Comparison of ENCODE assay signal across 21 cellular contexts in the genomic region with DNA sequence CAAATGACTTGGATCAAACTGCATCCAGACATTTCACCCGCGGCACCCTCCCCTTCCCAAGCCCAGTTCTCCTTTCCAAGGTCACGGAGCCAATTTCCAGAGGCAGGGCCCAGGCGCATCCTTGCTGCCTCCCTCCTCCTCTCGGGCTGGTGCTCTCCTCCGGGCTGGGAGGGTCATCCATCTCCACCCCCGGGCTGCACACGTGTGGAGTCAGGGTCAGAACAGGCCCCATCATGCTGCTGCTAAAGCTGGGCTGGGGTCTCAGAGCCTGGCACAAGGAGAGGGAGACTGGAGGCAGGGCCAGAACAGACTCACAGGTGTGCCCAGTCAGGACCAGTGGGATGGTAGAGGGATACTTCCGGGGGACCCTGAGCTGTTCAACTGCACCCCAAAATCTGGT. TPM values are rescaled to one million over a fixed set of nuclear protein-coding genes. Genes with fewer than 3 reads are reported as not detected.
DNase-seq lines count a peak whose midpoint lies in the region; ATAC-seq, FAIRE-seq and TF ChIP-seq lines count a peak whose summit lies in the region.
"Had no signal": no experiment of that assay in that cellular context is flagged by ENCODE, and none has a peak within 500 bp of the region (broad histone marks: within the 10 kb centered on the region; RNA-seq: fewer than 3 reads in every experiment).

No MANE protein-coding gene starts in this region.

- POLR2A ChIA-PET in HepG2 (lab: Yijun Ruan, JAX) (interaction anchor here (2.3 kb wide), 1 partner anchor 168 kb away, joined by 8 read pairs; no protein-coding TSS in a partner anchor), SK-N-SH (lab: Yijun Ruan, JAX) (interaction anchor here (1.0 kb wide), 2 partner anchors 17 to 168 kb away, joined by 3 to 5 read pairs; partner anchors contain the start of gene RAB36)

- H3K9ac ChIP-seq in HepG2 (ENCODE audit: insufficient read depth, low read depth, low read length) (no peak overlapping the region), SK-N-SH (no peak overlapping the region)
- H3K9ac ChIP-seq: BLaER1, GM23248 had no signal

- in situ Hi-C loops in HepG2 (cut with HindIII; ENCODE audit: extremely low pct_ligation_motif_present, low pct_unique_long_range_greater_than_20kb): loop anchor here (5.0 to 10.0 kb wide), 2 partner anchors 170 to 283 kb away; no protein-coding TSS in a partner anchor

- no peaks in the 10 kb centered on the region for H3F3A ChIP-seq in SK-N-SH (replicated peaks; ENCODE audit: insufficient read depth)

- no peak for ATAC-seq in right lobe of liver
- ATAC-seq in HepG2: no peak
- peak; percentile 7 for ATAC-seq in sciatic nerve
- ATAC-seq in GM19463 (IDR thresholded peaks at IDR 0.05; ENCODE audit: unreplicated experiment): no peak

- H3K4me2 ChIP-seq in HepG2 (ENCODE audit: low read depth, low read length): no peak overlapping the region
- no peak overlapping the region for H3K4me2 ChIP-seq in SK-N-SH
- H3K4me2 ChIP-seq: BLaER1 had no signal

- peak in 2 of 3 donors; percentile 16 to 40 for DNase-seq in right lobe of liver
- DNase-seq in HepG2 (ENCODE audit: low spot score): no peak
- no peak for DNase-seq in sciatic nerve (ENCODE audit: low spot score)
- no peak for DNase-seq in activated naive CD4-positive, alpha-beta T cell treated with Interleukin-2 at 50 U/mL for 16 hours
- DNase-seq in SK-N-SH: no peak
- DNase-seq in mesothelial cell of epicardium (ENCODE audit: low spot score in 2 of 2, unreplicated experiment in 2 of 2): no peak
- DNase-seq: DMS79 treated with DMSO at 0.1 percent for 48 hours, KG1, NCI-H2081 treated with DMSO at 0.1 percent for 48 hours had no signal

- TF ChIP-seq RAD21 in HepG2 (CRISPR knock-in tag; IDR thresholded peaks at IDR 0.05) (no peak), SK-N-SH (IDR thresholded peaks at IDR 0.05; ENCODE audit: low read length) (no peak)

- BruUV-seq in HepG2 (replicated peaks; lab: Mats Ljungman, UMichigan): no TSS peak

- TF ChIP-seq POLR2A in right lobe of liver (IDR thresholded peaks at IDR 0.05): no peak
- no peak for TF ChIP-seq POLR2A in HepG2 (IDR thresholded peaks at IDR 0.05; ENCODE audit: insufficient read depth in 1 of 2, low read depth in 2 of 2, low read length in 2 of 2)

- CTCF ChIA-PET in HepG2 (lab: Yijun Ruan, JAX; ENCODE audit: low intra/inter-chr PET ratio, low total read pairs) (interaction anchor here (1.2 to 6.5 kb wide), 4 partner anchors 58 to 172 kb away, joined by 3 to 299 read pairs (median 9); no protein-coding TSS in a partner anchor), SK-N-SH (lab: Yijun Ruan, JAX) (interaction anchor here (0.6 to 13.2 kb wide), 48 partner anchors 9 to 943 kb away, joined by 3 to 397 read pairs (median 4); partner anchors contain the start of genes GNAZ, RAB36 and RSPH14)

- TF ChIP-seq CTCF in right lobe of liver (IDR thresholded peaks at IDR 0.05) (no peak), HepG2 (CRISPR knock-in tag; IDR thresholded peaks at IDR 0.05) (no peak), SK-N-SH (IDR thresholded peaks at IDR 0.05) (no peak), mesothelial cell of epicardium (IDR thresholded peaks at IDR 0.05; ENCODE audit: unreplicated experiment) (no peak)

- H2AFZ ChIP-seq in HepG2 (ENCODE audit: low read length) (no peak overlapping the region), SK-N-SH (ENCODE audit: low read depth) (no peak overlapping the region)

- H3K36me3 ChIP-seq in right lobe of liver (no peaks in the 10 kb centered on the region), HepG2 (replicated peaks in 1 of 2; ENCODE audit: control insufficient read depth in 1 of 2, insufficient read depth in 2 of 2, low read length in 2 of 2) (peaks cover 2 to 4% of the 10 kb centered on the region in 2 experiments; a peak in 2 of 5 replicates), SK-N-SH (replicated peaks in 1 of 2; ENCODE audit: control insufficient read depth in 1 of 2, insufficient read depth in 2 of 2, low read length in 1 of 2) (no peaks in the 10 kb centered on the region)
- H3K36me3 ChIP-seq: HAP-1 had no signal

- H3K27ac ChIP-seq in right lobe of liver (no peak overlapping the region), HepG2 (ENCODE audit: extremely low read length, insufficient read depth, low read length) (no peak overlapping the region), cingulate gyrus (ENCODE audit: low read depth, low read length) (peak overlapping the region; percentile 96), SK-N-SH (ENCODE audit: low read depth in 2 of 2, low read length in 1 of 2) (no peak overlapping the region; a peak in 1 of 4 replicates)
- H3K27ac ChIP-seq: 22Rv1, BLaER1, GM23248, HL-60, RWPE1, SK-N-MC had no signal

- H3K27me3 ChIP-seq in right lobe of liver (no peaks in the 10 kb centered on the region), HepG2 (ENCODE audit: control insufficient read depth in 1 of 2, insufficient read depth in 2 of 2, low read length in 2 of 2) (no peaks in the 10 kb centered on the region), SK-N-SH (ENCODE audit: insufficient read depth) (no peaks in the 10 kb centered on the region)
- H3K27me3 ChIP-seq: BLaER1 had no signal

- H3K27ac Mint-ChIP-seq in mesothelial cell of epicardium: no peak overlapping the region
- H3K27ac Mint-ChIP-seq: CD4-positive, alpha-beta T cell had no signal

- H4K20me1 ChIP-seq in HepG2 (ENCODE audit: insufficient read depth, low read length): no peaks in the 10 kb centered on the region
- H4K20me1 ChIP-seq in SK-N-SH (ENCODE audit: insufficient read depth): no peaks in the 10 kb centered on the region

- H3K79me2 ChIP-seq in HepG2 (ENCODE audit: insufficient read depth, low read length): no peaks in the 10 kb centered on the region
- no peaks in the 10 kb centered on the region for H3K79me2 ChIP-seq in SK-N-SH (ENCODE audit: insufficient read depth)

- no peak overlapping the region for H3K4me3 ChIP-seq in right lobe of liver
- no peak overlapping the region for H3K4me3 ChIP-seq in HepG2 (replicated peaks in 1 of 3; ENCODE audit: insufficient read depth in 1 of 3, low read depth in 2 of 3, low read length in 3 of 3)
- H3K4me3 ChIP-seq in SK-N-SH (ENCODE audit: low read depth in 2 of 2, low read length in 1 of 2): no peak overlapping the region
- H3K4me3 ChIP-seq: BLaER1, GM23248, HAP-1, SK-N-MC had no signal

- no peaks in the 10 kb centered on the region for H3K9me2 ChIP-seq in SK-N-SH

- intact Hi-C loops in right lobe of liver (cut with DNase I): loop anchor here (5.0 kb wide), 2 partner anchors 165 to 170 kb away; no protein-coding TSS in a partner anchor
- intact Hi-C loops in HepG2 (cut with micrococcal nuclease; ENCODE audit: unreplicated experiment): loop anchor here (1.0 to 10.0 kb wide), 3 partner anchors 53 to 168 kb away; partner anchors contain the start of gene GNAZ
- intact Hi-C loops in sciatic nerve (cut with DNase I): loop anchor here (5.0 kb wide), 1 partner anchor 170 kb away; no protein-coding TSS in a partner anchor

- 80% methylated on average over 2 of the region's 9 CpGs for WGBS in right lobe of liver (ENCODE audit: insufficient coverage, low coverage, low lambda C conversion rate, missing lambda C conversion rate)
- WGBS in HepG2 (ENCODE audit: low lambda C conversion rate): 87% methylated on average over 4 of the region's 9 CpGs
- 82% methylated on average over 7 of the region's 9 CpGs for WGBS in SK-N-SH (ENCODE audit: low lambda C conversion rate)

- TF ChIP-seq EP300 in HepG2 (IDR thresholded peaks at IDR 0.05; ENCODE audit: low read depth in 2 of 2, low read length in 2 of 2) (no peak), HepG2 (CRISPR knock-in tag; IDR thresholded peaks at IDR 0.05; ENCODE audit: borderline replicate concordance) (no peak), SK-N-SH (IDR thresholded peaks at IDR 0.05; ENCODE audit: borderline replicate concordance in 1 of 2, low read depth in 1 of 2, low read length in 1 of 2) (no peak)

- no peaks in the 10 kb centered on the region for H3K9me3 ChIP-seq in right lobe of liver
- H3K9me3 ChIP-seq in HepG2 (ENCODE audit: low read length): no peaks in the 10 kb centered on the region
- no peaks in the 10 kb centered on the region for H3K9me3 ChIP-seq in SK-N-SH
- H3K9me3 ChIP-seq: BLaER1, HAP-1 had no signal

- H3K9me3 Mint-ChIP-seq in mesothelial cell of epicardium: no peaks in the 10 kb centered on the region
- H3K9me3 Mint-ChIP-seq: CD4-positive, alpha-beta T cell had no signal

- peaks cover 2% of the 10 kb centered on the region for H3K27me3 Mint-ChIP-seq in mesothelial cell of epicardium (ENCODE audit: low read depth)
- H3K27me3 Mint-ChIP-seq: CD4-positive, alpha-beta T cell had no signal

- FAIRE-seq in HepG2 (lab: Jason Lieb, UNC): no peak

- H3K36me3 Mint-ChIP-seq in mesothelial cell of epicardium: no peaks in the 10 kb centered on the region

- no peak overlapping the region for H3K4me3 Mint-ChIP-seq in mesothelial cell of epicardium
- H3K4me3 Mint-ChIP-seq: CD4-positive, alpha-beta T cell had no signal

- H3K4me1 ChIP-seq in right lobe of liver (peaks cover 0 to 7% (median 0%) of the 10 kb centered on the region in 4 donors), HepG2 (ENCODE audit: insufficient read depth, low read length) (peaks cover 13% of the 10 kb centered on the region), SK-N-SH (ENCODE audit: control insufficient read depth in 1 of 2, insufficient read depth in 2 of 2, low read depth in 1 of 2, low read length in 1 of 2) (peaks cover 0 to 22% of the 10 kb centered on the region in 2 experiments; a peak in 1 of 4 replicates)
- H3K4me1 ChIP-seq: HAP-1 had no signal

- peaks cover 4% of the 10 kb centered on the region for H3K4me1 Mint-ChIP-seq in mesothelial cell of epicardium

RNA-seq across cellular contexts. Expression of gene RSPH14, which starts 14.0 kb away (rescaled TPM):
- total RNA-seq in right lobe of liver: not detected
- total RNA-seq in HepG2 (2016; rRNA removed; fragmentation: Illumina TruSeq; extraction: Trizol): 1.1 and 1.3 TPM in 2 replicates
- 0.35 and 0.71 TPM in 2 replicates for total RNA-seq in HepG2 (2016; cell fraction: cytosol; rRNA removed; fragmentation: Illumina TruSeq; extraction: Trizol; ENCODE audit: low read depth)
- total RNA-seq in HepG2 (2016; cell fraction: insoluble cytoplasmic fraction; rRNA removed; fragmentation: Illumina TruSeq; extraction: Trizol): 0.67 and 1.0 TPM in 2 replicates
- total RNA-seq in HepG2 (2016; cell fraction: membrane; rRNA removed; fragmentation: Illumina TruSeq; extraction: Trizol): 0.40 and 1.1 TPM in 2 replicates
- 0.94 TPM in 1 of 2 replicates, not detected in the other for total RNA-seq in HepG2 (2016; cell fraction: nucleus; rRNA removed; fragmentation: Illumina TruSeq; extraction: Trizol)
- polyA plus RNA-seq in HepG2 (2011; rRNA removed): 0.86 and 1.2 TPM in 2 replicates
- 0.55 and 0.93 TPM in 2 replicates for polyA plus RNA-seq in HepG2 (2011; cell fraction: cytosol; rRNA removed)
- 0.48 and 0.50 TPM in 2 replicates for polyA plus RNA-seq in HepG2 (2011; cell fraction: nucleus; rRNA removed)
- polyA plus RNA-seq in HepG2 (2012): 0.58 and 2.0 TPM in 2 replicates
- 0.60 and 0.71 TPM in 2 replicates for polyA plus RNA-seq in HepG2 (2016; cell fraction: cytosol; fragmentation: Illumina TruSeq; extraction: Trizol; ENCODE audit: low read depth)
- polyA plus RNA-seq in HepG2 (2016; cell fraction: insoluble cytoplasmic fraction; fragmentation: Illumina TruSeq; extraction: Trizol; ENCODE audit: low read depth): 0.40 and 1.1 TPM in 2 replicates
- polyA plus RNA-seq in HepG2 (2016; cell fraction: membrane; fragmentation: Illumina TruSeq; extraction: Trizol; ENCODE audit: low read depth): 0.47 and 2.4 TPM in 2 replicates
- 1.6 and 2.0 TPM in 2 replicates for polyA plus RNA-seq in HepG2 (2016; cell fraction: nucleus; fragmentation: Illumina TruSeq; extraction: Trizol; ENCODE audit: insufficient read depth, low read depth)
- polyA minus RNA-seq in HepG2 (2011; rRNA and poly(A)+ RNA removed; ENCODE audit: low replicate concordance): 1.4 TPM in 1 of 2 replicates, not detected in the other
- polyA minus RNA-seq in HepG2 (2011; cell fraction: cytosol; rRNA and poly(A)+ RNA removed): not detected in 2 replicates
- polyA minus RNA-seq in HepG2 (2011; cell fraction: nucleus; rRNA and poly(A)+ RNA removed): 1.0 and 1.4 TPM in 2 replicates
- total RNA-seq in sciatic nerve: 1.4 TPM
- polyA plus RNA-seq in SK-N-SH (2012; rRNA removed): 1.7 and 1.8 TPM in 2 replicates
- polyA plus RNA-seq in SK-N-SH (2012; cell fraction: cytosol; rRNA removed): 1.4 and 1.5 TPM in 2 replicates
- 2.0 and 2.4 TPM in 2 replicates for polyA plus RNA-seq in SK-N-SH (2012; cell fraction: nucleus; rRNA removed)
- total RNA-seq in mesothelial cell of epicardium: 1.7 to 2.5 TPM (median 2.4 TPM) in 3 replicates
- total RNA-seq: GM23248, HT-29, M059J had no signal
- polyA plus RNA-seq: GM23248 had no signal

RNA-seq across cellular contexts. Expression of gene RAB36, which starts 17.5 kb away (rescaled TPM):
- total RNA-seq in right lobe of liver (under 1 TPM; 0.07 to 0.65 (median 0.19) TPM), HepG2 (2016; rRNA removed; fragmentation: Illumina TruSeq; extraction: Trizol) (0.20 and 0.24 TPM in 2 replicates), sciatic nerve (7.5 TPM), mesothelial cell of epicardium (6.3 to 6.4 TPM (median 6.4 TPM) in 3 replicates)
- 0.10 TPM in 1 of 2 replicates, not detected in the other for total RNA-seq in HepG2 (2016; cell fraction: cytosol; rRNA removed; fragmentation: Illumina TruSeq; extraction: Trizol; ENCODE audit: low read depth)
- total RNA-seq in HepG2 (2016; cell fraction: insoluble cytoplasmic fraction; rRNA removed; fragmentation: Illumina TruSeq; extraction: Trizol): 0.24 and 0.37 TPM in 2 replicates
- 0.12 and 0.17 TPM in 2 replicates for total RNA-seq in HepG2 (2016; cell fraction: membrane; rRNA removed; fragmentation: Illumina TruSeq; extraction: Trizol)
- 0.19 TPM in 2 replicates for total RNA-seq in HepG2 (2016; cell fraction: nucleus; rRNA removed; fragmentation: Illumina TruSeq; extraction: Trizol)
- polyA plus RNA-seq in HepG2 (2011; rRNA removed) (0.86 and 1.0 TPM in 2 replicates), SK-N-SH (2012; rRNA removed) (6.6 and 6.8 TPM in 2 replicates)
- polyA plus RNA-seq in HepG2 (2011; cell fraction: cytosol; rRNA removed): 0.74 and 0.89 TPM in 2 replicates
- polyA plus RNA-seq in HepG2 (2011; cell fraction: nucleus; rRNA removed): 0.59 and 0.71 TPM in 2 replicates
- 0.49 and 0.95 TPM in 2 replicates for polyA plus RNA-seq in HepG2 (2012)
- 0.03 and 0.05 TPM in 2 replicates for polyA plus RNA-seq in HepG2 (2016; cell fraction: cytosol; fragmentation: Illumina TruSeq; extraction: Trizol; ENCODE audit: low read depth)
- polyA plus RNA-seq in HepG2 (2016; cell fraction: insoluble cytoplasmic fraction; fragmentation: Illumina TruSeq; extraction: Trizol; ENCODE audit: low read depth): 0.22 and 0.23 TPM in 2 replicates
- polyA plus RNA-seq in HepG2 (2016; cell fraction: membrane; fragmentation: Illumina TruSeq; extraction: Trizol; ENCODE audit: low read depth): 0.14 and 0.15 TPM in 2 replicates
- polyA plus RNA-seq in HepG2 (2016; cell fraction: nucleus; fragmentation: Illumina TruSeq; extraction: Trizol; ENCODE audit: insufficient read depth, low read depth): 0.19 and 0.33 TPM in 2 replicates
- polyA minus RNA-seq in HepG2 (2011; rRNA and poly(A)+ RNA removed; ENCODE audit: low replicate concordance): 0.02 and 2.6 TPM in 2 replicates
- 0.44 and 0.49 TPM in 2 replicates for polyA minus RNA-seq in HepG2 (2011; cell fraction: cytosol; rRNA and poly(A)+ RNA removed)
- 0.37 and 0.64 TPM in 2 replicates for polyA minus RNA-seq in HepG2 (2011; cell fraction: nucleus; rRNA and poly(A)+ RNA removed)
- polyA plus RNA-seq in SK-N-SH (2012; cell fraction: cytosol; rRNA removed): 3.5 and 5.0 TPM in 2 replicates
- 10.6 TPM in 2 replicates for polyA plus RNA-seq in SK-N-SH (2012; cell fraction: nucleus; rRNA removed)

RNA-seq across cellular contexts. Expression of gene BCR, which starts 52.5 kb away (rescaled TPM):
- total RNA-seq in right lobe of liver (10 to 100 TPM; 22.7 to 28.8 (median 24.3) TPM), HepG2 (2016; rRNA removed; fragmentation: Illumina TruSeq; extraction: Trizol) (33.6 and 35.4 TPM in 2 replicates), sciatic nerve (101 TPM), mesothelial cell of epicardium (69.6 to 74.6 TPM (median 72.4 TPM) in 3 replicates)
- total RNA-seq in HepG2 (2016; cell fraction: cytosol; rRNA removed; fragmentation: Illumina TruSeq; extraction: Trizol; ENCODE audit: low read depth): 10.9 and 12.3 TPM in 2 replicates
- total RNA-seq in HepG2 (2016; cell fraction: insoluble cytoplasmic fraction; rRNA removed; fragmentation: Illumina TruSeq; extraction: Trizol): 29.4 and 37.4 TPM in 2 replicates
- total RNA-seq in HepG2 (2016; cell fraction: membrane; rRNA removed; fragmentation: Illumina TruSeq; extraction: Trizol): 17.4 and 22.3 TPM in 2 replicates
- 26.4 and 32.2 TPM in 2 replicates for total RNA-seq in HepG2 (2016; cell fraction: nucleus; rRNA removed; fragmentation: Illumina TruSeq; extraction: Trizol)
- polyA plus RNA-seq in HepG2 (2011; rRNA removed) (19.9 and 21.9 TPM in 2 replicates), SK-N-SH (2012; rRNA removed) (27.0 and 50.9 TPM in 2 replicates)
- 28.9 and 33.8 TPM in 2 replicates for polyA plus RNA-seq in HepG2 (2011; cell fraction: cytosol; rRNA removed)
- polyA plus RNA-seq in HepG2 (2011; cell fraction: nucleus; rRNA removed): 66.0 and 71.9 TPM in 2 replicates
- polyA plus RNA-seq in HepG2 (2012): 21.2 and 25.3 TPM in 2 replicates
- 2.3 and 4.6 TPM in 2 replicates for polyA plus RNA-seq in HepG2 (2016; cell fraction: cytosol; fragmentation: Illumina TruSeq; extraction: Trizol; ENCODE audit: low read depth)
- 26.5 and 34.8 TPM in 2 replicates for polyA plus RNA-seq in HepG2 (2016; cell fraction: insoluble cytoplasmic fraction; fragmentation: Illumina TruSeq; extraction: Trizol; ENCODE audit: low read depth)
- 11.6 and 12.9 TPM in 2 replicates for polyA plus RNA-seq in HepG2 (2016; cell fraction: membrane; fragmentation: Illumina TruSeq; extraction: Trizol; ENCODE audit: low read depth)
- 45.4 and 51.6 TPM in 2 replicates for polyA plus RNA-seq in HepG2 (2016; cell fraction: nucleus; fragmentation: Illumina TruSeq; extraction: Trizol; ENCODE audit: insufficient read depth, low read depth)
- 67.7 and 82.7 TPM in 2 replicates for polyA minus RNA-seq in HepG2 (2011; rRNA and poly(A)+ RNA removed; ENCODE audit: low replicate concordance)
- polyA minus RNA-seq in HepG2 (2011; cell fraction: cytosol; rRNA and poly(A)+ RNA removed): 43.0 and 57.5 TPM in 2 replicates
- polyA minus RNA-seq in HepG2 (2011; cell fraction: nucleus; rRNA and poly(A)+ RNA removed): 24.6 and 32.1 TPM in 2 replicates
- 20.3 and 29.6 TPM in 2 replicates for polyA plus RNA-seq in SK-N-SH (2012; cell fraction: cytosol; rRNA removed)
- 51.6 and 84.8 TPM in 2 replicates for polyA plus RNA-seq in SK-N-SH (2012; cell fraction: nucleus; rRNA removed)

RNA-seq across cellular contexts. Expression of gene GNAZ, which starts 57.5 kb away (rescaled TPM):
- 1 to 10 TPM in 2 of 6 experiments, under 1 TPM in 4; 0.15 to 1.5 (median 0.53) TPM for total RNA-seq in right lobe of liver
- 22.3 and 22.8 TPM in 2 replicates for total RNA-seq in HepG2 (2016; rRNA removed; fragmentation: Illumina TruSeq; extraction: Trizol)
- total RNA-seq in HepG2 (2016; cell fraction: cytosol; rRNA removed; fragmentation: Illumina TruSeq; extraction: Trizol; ENCODE audit: low read depth): 16.3 and 16.9 TPM in 2 replicates
- 19.4 and 21.2 TPM in 2 replicates for total RNA-seq in HepG2 (2016; cell fraction: insoluble cytoplasmic fraction; rRNA removed; fragmentation: Illumina TruSeq; extraction: Trizol)
- 39.6 and 41.4 TPM in 2 replicates for total RNA-seq in HepG2 (2016; cell fraction: membrane; rRNA removed; fragmentation: Illumina TruSeq; extraction: Trizol)
- 11.5 and 12.9 TPM in 2 replicates for total RNA-seq in HepG2 (2016; cell fraction: nucleus; rRNA removed; fragmentation: Illumina TruSeq; extraction: Trizol)
- 11.4 and 16.2 TPM in 2 replicates for polyA plus RNA-seq in HepG2 (2011; rRNA removed)
- polyA plus RNA-seq in HepG2 (2011; cell fraction: cytosol; rRNA removed): 16.1 and 16.8 TPM in 2 replicates
- polyA plus RNA-seq in HepG2 (2011; cell fraction: nucleus; rRNA removed): 10.1 and 15.9 TPM in 2 replicates
- polyA plus RNA-seq in HepG2 (2012): 10.4 and 16.9 TPM in 2 replicates
- polyA plus RNA-seq in HepG2 (2016; cell fraction: cytosol; fragmentation: Illumina TruSeq; extraction: Trizol; ENCODE audit: low read depth): 10.5 and 11.3 TPM in 2 replicates
- 20.3 and 22.4 TPM in 2 replicates for polyA plus RNA-seq in HepG2 (2016; cell fraction: insoluble cytoplasmic fraction; fragmentation: Illumina TruSeq; extraction: Trizol; ENCODE audit: low read depth)
- 27.3 and 30.4 TPM in 2 replicates for polyA plus RNA-seq in HepG2 (2016; cell fraction: membrane; fragmentation: Illumina TruSeq; extraction: Trizol; ENCODE audit: low read depth)
- polyA plus RNA-seq in HepG2 (2016; cell fraction: nucleus; fragmentation: Illumina TruSeq; extraction: Trizol; ENCODE audit: insufficient read depth, low read depth): 19.7 and 20.5 TPM in 2 replicates
- 9.8 and 19.7 TPM in 2 replicates for polyA minus RNA-seq in HepG2 (2011; rRNA and poly(A)+ RNA removed; ENCODE audit: low replicate concordance)
- 10.9 and 12.2 TPM in 2 replicates for polyA minus RNA-seq in HepG2 (2011; cell fraction: cytosol; rRNA and poly(A)+ RNA removed)
- 5.7 and 8.5 TPM in 2 replicates for polyA minus RNA-seq in HepG2 (2011; cell fraction: nucleus; rRNA and poly(A)+ RNA removed)
- total RNA-seq in sciatic nerve: 22.8 TPM
- 5.4 and 6.5 TPM in 2 replicates for polyA plus RNA-seq in SK-N-SH (2012; rRNA removed)
- polyA plus RNA-seq in SK-N-SH (2012; cell fraction: cytosol; rRNA removed): 3.9 and 6.3 TPM in 2 replicates
- polyA plus RNA-seq in SK-N-SH (2012; cell fraction: nucleus; rRNA removed): 3.5 and 8.9 TPM in 2 replicates
- 5.8 to 6.5 TPM (median 6.0 TPM) in 3 replicates for total RNA-seq in mesothelial cell of epicardium

Comparison
In these comparisons a context has a peak if more than half of its experiments do, and no peak if none do; other contexts are left out.
1. DNase-seq: peak in right lobe of liver (2 of 3); none in HepG2 (single experiment), sciatic nerve (single experiment), activated naive CD4-positive, alpha-beta T cell treated with Interleukin-2 at 50 U/mL for 16 hours (single experiment), SK-N-SH (single experiment) and mesothelial cell of epicardium (0 of 2).